Comparison of ENCODE assay signal across 7 cellular contexts in genomic region chr2:200378652-200379290, GRCh38.
A peak's percentile ranks its signal among the peaks of the same experiment; 100 is the strongest.
DNase-seq lines count a peak whose midpoint lies in the region; TF ChIP-seq lines count a peak whose summit lies in the region.

No MANE protein-coding gene starts in this region.

- H3K4me3 ChIP-seq in HUES64 (ENCODE audit: low read length) (no peak overlapping the region), mammary epithelial cell (replicated peaks in 1 of 3; ENCODE audit: insufficient read depth in 1 of 3, low read depth in 2 of 3, low read length in 3 of 3) (no peak overlapping the region), liver (ENCODE audit: low read depth in 1 of 3, low read length in 3 of 3) (no peak overlapping the region), tibial artery (peak overlapping the region; percentile 9 to 21)

- no peaks in the 10 kb centered on the region for H3K36me3 ChIP-seq in HUES64 (ENCODE audit: insufficient read depth, low read length)
- no peaks in the 10 kb centered on the region for H3K36me3 ChIP-seq in mammary epithelial cell (ENCODE audit: insufficient read depth, low read length)
- no peaks in the 10 kb centered on the region for H3K36me3 ChIP-seq in liver (ENCODE audit: control insufficient read depth in 4 of 4, insufficient read depth in 3 of 4, low read depth in 1 of 4, low read length in 3 of 4)
- H3K36me3 ChIP-seq in tibial artery = no peaks in the 10 kb centered on the region

- CTCF ChIA-PET in mammary epithelial cell (lab: Charles Lee; ENCODE audit: low non-redundant PET) = no interaction called here

- DNase-seq in mammary epithelial cell = no peak
- DNase-seq in tibial artery = no peak
- no peak for DNase-seq in Kasumi-1 (lab: John Stamatoyannopoulos, UW)
- no peak for DNase-seq in COLO668 (lab: John Stamatoyannopoulos, UW; ENCODE audit: unreplicated experiment)
- no peak for DNase-seq in activated CD4-positive, CD25-positive, alpha-beta regulatory T cell (lab: John Stamatoyannopoulos, UW)

- H3K9ac ChIP-seq in HUES64 (ENCODE audit: low read depth, low read length) = no peak overlapping the region
- no peak overlapping the region for H3K9ac ChIP-seq in mammary epithelial cell (ENCODE audit: insufficient read depth, low read length)
- H3K9ac ChIP-seq in liver (ENCODE audit: low read depth in 1 of 2, low read length in 2 of 2) = no peak overlapping the region

- H3K9me3 ChIP-seq in HUES64 (ENCODE audit: insufficient read depth, low read depth, low read length) (no peaks in the 10 kb centered on the region), mammary epithelial cell (replicated peaks; ENCODE audit: insufficient read depth, low read length) (no peaks in the 10 kb centered on the region), liver (ENCODE audit: control insufficient read depth in 4 of 4, low read length in 3 of 4) (no peaks in the 10 kb centered on the region), tibial artery (no peaks in the 10 kb centered on the region)

- dilution Hi-C loops in mammary epithelial cell (cut with HindIII; ENCODE audit: low sequenced_read_pairs) = no loop called here

- no TSS peak for BruUV-seq in mammary epithelial cell (replicated peaks; lab: Mats Ljungman, UMichigan)

- H3K27me3 ChIP-seq in HUES64 (ENCODE audit: insufficient read depth, low read length) (no peaks in the 10 kb centered on the region), mammary epithelial cell (ENCODE audit: insufficient read depth, low read length) (no peaks in the 10 kb centered on the region), liver (ENCODE audit: control insufficient read depth in 4 of 4, insufficient read depth in 4 of 4, low read length in 3 of 4) (no peaks in the 10 kb centered on the region), tibial artery (no peaks in the 10 kb centered on the region)

- in situ Hi-C loops in mammary epithelial cell (cut with MboI; ENCODE audit: low sequenced_read_pairs in 2 of 2) = no loop called here

- H3K4me2 ChIP-seq in mammary epithelial cell (ENCODE audit: insufficient read depth, low read depth, low read length) = peak overlapping the region; percentile 66

- no peaks in the 10 kb centered on the region for H4K20me1 ChIP-seq in mammary epithelial cell (ENCODE audit: insufficient read depth, low read length)

- TF ChIP-seq CTCF in mammary epithelial cell (conservative IDR thresholded peaks at IDR 0.05 in 1 of 2, IDR thresholded peaks at IDR 0.05 in 1 of 2; ENCODE audit: extremely low read depth in 1 of 2, insufficient read depth in 1 of 2, low read depth in 1 of 2, low read length in 2 of 2) (no peak), liver (IDR thresholded peaks at IDR 0.05; ENCODE audit: low read depth, low read length, missing input control) (no peak), tibial artery (IDR thresholded peaks at IDR 0.05) (no peak)

- H3K4me1 ChIP-seq in HUES64 (ENCODE audit: insufficient read depth, low read length) (peaks cover 70% of the 10 kb centered on the region), mammary epithelial cell (ENCODE audit: insufficient read depth, low read length) (peaks cover 47% of the 10 kb centered on the region), liver (ENCODE audit: control insufficient read depth in 4 of 4, insufficient read depth in 4 of 4, low read length in 3 of 4) (peaks cover 13 to 59% (median 47%) of the 10 kb centered on the region in 4 donors), tibial artery (peaks cover 0 to 74% (median 35%) of the 10 kb centered on the region in 4 donors)

- intact Hi-C loops in mammary epithelial cell (cut with micrococcal nuclease) (no loop called here), tibial artery (cut with DNase I; ENCODE audit: low total_unique reads) (no loop called here)

- H2AFZ ChIP-seq in mammary epithelial cell (ENCODE audit: low read depth, low read length) = no peak overlapping the region

- 80% methylated on average over 6 of the region's 7 CpGs for WGBS in HUES64
- 67% methylated on average over 6 of the region's 7 CpGs for WGBS in mammary epithelial cell (ENCODE audit: low coverage, missing lambda C conversion rate)
- 72% methylated on average over 7 of the region's 7 CpGs for WGBS in liver

- H3K27ac ChIP-seq in HUES64 (ENCODE audit: low read depth, low read length) (peak overlapping the region; percentile 66; the same call in 1 of the 2 replicates), mammary epithelial cell (ENCODE audit: insufficient read depth, low read depth, low read length) (peak overlapping the region; percentile 41), liver (ENCODE audit: low read depth in 1 of 2, low read length in 2 of 2) (peak overlapping the region; percentile 70 to 91), tibial artery (peak overlapping the region; percentile 65 to 69)

- H3K79me2 ChIP-seq in mammary epithelial cell (ENCODE audit: insufficient read depth, low read length) = peaks cover 87% of the 10 kb centered on the region

- TF ChIP-seq RAD21 in liver (IDR thresholded peaks at IDR 0.05) = no peak

TF ChIP-seq in liver, 16 proteins besides CTCF, POLR2A, EP300 and RAD21:
- TF ChIP-seq HNF4A (conservative IDR thresholded peaks at IDR 0.05) (no peak), YY1 (IDR thresholded peaks at IDR 0.05) (no peak), TAF1 (conservative IDR thresholded peaks at IDR 0.05) (no peak), GABPA (IDR thresholded peaks at IDR 0.05 in 1 of 2, conservative IDR thresholded peaks at IDR 0.05 in 1 of 2) (no peak), FOXA1 (IDR thresholded peaks at IDR 0.05) (no peak), EGR1 (IDR thresholded peaks at IDR 0.05; ENCODE audit: low read depth in 2 of 2) (no peak), ATF3 (IDR thresholded peaks at IDR 0.05) (no peak), NR2F2 (IDR thresholded peaks at IDR 0.05) (no peak), REST (IDR thresholded peaks at IDR 0.05) (no peak)

Comparison
In these comparisons a context has a peak if more than half of its experiments do, and no peak if none do; other contexts are left out.
1. H3K4me3 ChIP-seq: peak in tibial artery (2 of 2); none in HUES64 (single experiment), mammary epithelial cell (0 of 3) and liver (0 of 3).
2. Peak in every context shown above with its lines, with median percentiles within 50 percentile points of each other: H3K27ac ChIP-seq.